ENCODE assay signal across 2 cellular contexts in genomic region chr22:42143859-42144822, GRCh38. TPM values are rescaled to one million over a fixed set of nuclear protein-coding genes. Genes with fewer than 3 reads are reported as not detected.
"Had no signal": no experiment of that assay in that cellular context is flagged by ENCODE, and none has a peak within 500 bp of the region (broad histone marks: within the 10 kb centered on the region; RNA-seq: fewer than 3 reads in every experiment).

No MANE protein-coding gene starts in this region.

RNA-seq across cellular contexts. Expression of gene CYP2D6, which starts 13.5 kb away (rescaled TPM):
- total RNA-seq: M059J, Right ventricle myocardium superior had no signal
